In genomic region chr5:66987540-66987939, GRCh38 we compare ENCODE assay signal across 23 cellular contexts.
"Had no signal": no experiment of that assay in that cellular context is flagged by ENCODE, and none has a peak within 500 bp of the region (broad histone marks: within the 10 kb centered on the region; RNA-seq: fewer than 3 reads in every experiment).

No MANE protein-coding gene starts in this region.

- H3K27me3 Mint-ChIP-seq: activated CD4-positive, alpha-beta T cell treated with anti-CD3 and anti-CD28 coated beads, Interleukin-2, amount 10 ng/mL, durations not matched to agents 24 days and 14 days; activated naive CD8-positive, alpha-beta T cell treated with anti-CD3 and anti-CD28 coated beads, Interleukin-2, amount 50 U/mL, for 24 hours had no signal

- H3K36me3 ChIP-seq: ascending aorta, MG63, Peyer's patch, SJCRH30 had no signal

- H3K27ac Mint-ChIP-seq: activated B cell treated with CpG ODN at 0.5 μM for 24 hours; activated CD4-positive, alpha-beta T cell treated with anti-CD3 and anti-CD28 coated beads, Interleukin-2, amount 10 ng/mL, durations not matched to agents 24 days and 14 days; activated naive CD8-positive, alpha-beta T cell treated with anti-CD3 and anti-CD28 coated beads, Interleukin-2, amount 50 U/mL, for 24 hours; T-helper 17 cell had no signal

- H3K4me3 ChIP-seq: ascending aorta, MG63, Peyer's patch, SJCRH30 had no signal

- DNase-seq: activated B cell treated with CpG ODN at 0.5 μM for 24 hours; activated CD4-positive, alpha-beta T cell treated with anti-CD3 and anti-CD28 coated beads for 1 hour; activated CD4-positive, alpha-beta T cell treated with anti-CD3 and anti-CD28 coated beads, Interleukin-2, amount 50 U/mL, for 48 hours; activated effector memory CD4-positive, alpha-beta T cell treated with anti-CD3 and anti-CD28 coated beads, Interleukin-2, amount 50 U/mL, for 16 hours; activated naive CD4-positive, alpha-beta T cell treated with Interleukin-2 at 50 U/mL for 16 hours; activated naive CD8-positive, alpha-beta T cell treated with anti-CD3 and anti-CD28 coated beads, Interleukin-2, amount 50 U/mL, for 24 hours; activated T-cell treated with anti-CD3 and anti-CD28 coated beads, Interleukin-2, amount 50 U/mL, for 4 hours; amniotic stem cell; MG63; NCI-H1105; NCI-H1436 treated with DMSO at 0.1 percent for 48 hours; NCI-H187; NCI-H2081 treated with DMSO at 0.1 percent for 48 hours; Peyer's patch; Right ventricle myocardium superior; T-helper 17 cell; T-helper 9 cell had no signal

- H3K9me3 ChIP-seq: ascending aorta, MG63, Peyer's patch, SJCRH30 had no signal

- H3K36me3 Mint-ChIP-seq: activated naive CD4-positive, alpha-beta T cell treated with anti-CD3 and anti-CD28 coated beads, Interleukin-2, amount 50 U/mL, for 72 hours; brain had no signal

- H3K4me3 Mint-ChIP-seq: activated B cell treated with CpG ODN at 0.5 μM for 24 hours; activated CD4-positive, alpha-beta T cell treated with anti-CD3 and anti-CD28 coated beads, Interleukin-2, amount 10 ng/mL, durations not matched to agents 24 days and 14 days; activated naive CD8-positive, alpha-beta T cell treated with anti-CD3 and anti-CD28 coated beads, Interleukin-2, amount 50 U/mL, for 24 hours; activated T-cell treated with anti-CD3 and anti-CD28 coated beads, Interleukin-2, amount 50 U/mL, for 4 hours; brain; T-helper 17 cell had no signal

- H3K4me1 ChIP-seq: SJCRH30 had no signal

- H3K9me3 Mint-ChIP-seq: activated B cell treated with CpG ODN at 0.5 μM for 24 hours; activated CD4-positive, alpha-beta T cell treated with anti-CD3 and anti-CD28 coated beads, Interleukin-2, amount 10 ng/mL, durations not matched to agents 24 days and 14 days; activated naive CD4-positive, alpha-beta T cell treated with anti-CD3 and anti-CD28 coated beads, Interleukin-2, amount 50 U/mL, for 72 hours; activated naive CD8-positive, alpha-beta T cell treated with anti-CD3 and anti-CD28 coated beads, Interleukin-2, amount 50 U/mL, for 24 hours; activated T-cell treated with anti-CD3 and anti-CD28 coated beads, Interleukin-2, amount 50 U/mL, for 4 hours; brain had no signal

- H3K27me3 ChIP-seq: ascending aorta, MG63, Peyer's patch, SJCRH30 had no signal

- H3K27ac ChIP-seq: ascending aorta, Peyer's patch, RWPE1, SJCRH30 had no signal
